Comparison of ENCODE assay signal across 14 cellular contexts in the genomic region with DNA sequence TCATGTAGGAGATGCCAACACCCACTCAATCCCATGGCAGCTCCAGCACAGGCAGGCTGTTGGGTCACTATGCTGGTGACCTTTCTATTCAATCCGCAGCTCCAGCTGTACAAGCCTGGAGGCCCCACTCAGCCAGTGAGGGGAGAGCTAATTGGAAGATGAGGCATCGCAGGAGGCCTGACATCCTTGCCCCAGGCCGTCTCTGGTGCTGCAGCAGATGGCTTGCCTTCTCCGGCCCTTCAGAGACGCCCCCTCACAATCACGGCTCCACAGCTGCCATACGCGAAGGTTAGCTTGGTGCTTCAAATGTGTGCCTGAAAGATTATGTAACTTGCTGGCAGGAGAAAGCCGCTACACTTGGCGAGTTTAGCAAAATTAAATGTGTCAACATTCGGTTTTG.
A peak's percentile ranks its signal among the peaks of the same experiment; 100 is the strongest.
DNase-seq lines count a peak whose midpoint lies in the region; ATAC-seq, FAIRE-seq and TF ChIP-seq lines count a peak whose summit lies in the region.
"Had no signal": no experiment of that assay in that cellular context is flagged by ENCODE, and none has a peak within 500 bp of the region (broad histone marks: within the 10 kb centered on the region; RNA-seq: fewer than 3 reads in every experiment).

No MANE protein-coding gene starts in this region.

- TF ChIP-seq CTCF in lung (IDR thresholded peaks at IDR 0.05; ENCODE audit: control extremely low read depth, extremely low read depth) = no peak
- TF ChIP-seq CTCF in activated CD8-positive, alpha-beta T cell treated with anti-CD3 and anti-CD28 coated beads for 36 hours (IDR thresholded peaks at IDR 0.05) = no peak

- no peak overlapping the region for H3K27ac Mint-ChIP-seq in activated CD8-positive, alpha-beta T cell treated with anti-CD3 and anti-CD28 coated beads for 36 hours
- H3K27ac Mint-ChIP-seq: activated CD4-positive, alpha-beta T cell treated with anti-CD3 and anti-CD28 coated beads, Interleukin-2, amount 10 ng/mL, durations not matched to agents 7 days and 5 days; activated T-helper 1 cell treated with anti-CD3 and anti-CD28 coated beads, Interleukin-12 subunit alpha, Interleukin-12 subunit beta, Interleukin-2, Interleukin-4 antibody, amounts not matched to agents 30 ng/mL and 10 ng/mL and 1 ng/mL, durations not matched to agents 14 hours and 24 hours and 36 hours had no signal

- peak; percentile 67 for DNase-seq in NCI-H82 (lab: John Stamatoyannopoulos, UW)
- DNase-seq in NCI-H82 treated with DMSO at 0.1 percent for 48 hours (lab: John Stamatoyannopoulos, UW; ENCODE audit: unreplicated experiment) = no peak
- peak; percentile 12 for DNase-seq in cerebellum (ENCODE audit: low spot score)
- DNase-seq in lung (ENCODE audit: low spot score) = peak; percentile 39
- no peak for DNase-seq in NCI-H2029 (lab: John Stamatoyannopoulos, UW)
- no peak for DNase-seq in activated CD8-positive, alpha-beta T cell treated with anti-CD3 and anti-CD28 coated beads for 36 hours
- no peak for DNase-seq in H54 (ENCODE audit: insufficient read length, low spot score)
- DNase-seq: activated CD4-positive, alpha-beta T cell treated with anti-CD3 and anti-CD28 coated beads, Interleukin-2, amount 10 ng/mL, durations not matched to agents 7 days and 5 days; NCI-H2029 treated with DMSO at 0.1 percent for 48 hours; T-helper 2 cell had no signal

- no peak for FAIRE-seq in H54 (lab: Jason Lieb, UNC)
- FAIRE-seq: A204.1 had no signal

- TF ChIP-seq POLR2A in H54 (IDR thresholded peaks at IDR 0.05; ENCODE audit: low read depth, low read length) = no peak

- 55 to 66% methylated on average over 11 of the region's 11 CpGs for WGBS in lung, 2 donors

- CTCF ChIA-PET in activated CD8-positive, alpha-beta T cell treated with anti-CD3 and anti-CD28 coated beads for 36 hours (lab: Charles Lee) = interaction anchor here (0.6 kb wide), 1 partner anchor 48 kb away, joined by 3 read pairs; no protein-coding TSS in a partner anchor

- H3K4me3 ChIP-seq in lung = no peak overlapping the region
- H3K4me3 ChIP-seq: thoracic aorta had no signal

- intact Hi-C loops in activated CD8-positive, alpha-beta T cell treated with anti-CD3 and anti-CD28 coated beads for 36 hours (cut with micrococcal nuclease) = no loop called here

- POLR2A ChIA-PET in activated CD8-positive, alpha-beta T cell treated with anti-CD3 and anti-CD28 coated beads for 36 hours (lab: Charles Lee) = no interaction called here

- H3K4me1 ChIP-seq in lung (ENCODE audit: control insufficient read depth in 2 of 2, insufficient read depth in 2 of 2, low read length in 2 of 2) = peaks cover 0 to 2% of the 10 kb centered on the region in 2 donors

- H3K4me3 Mint-ChIP-seq in activated CD8-positive, alpha-beta T cell treated with anti-CD3 and anti-CD28 coated beads for 36 hours = no peak overlapping the region
- H3K4me3 Mint-ChIP-seq: activated CD4-positive, alpha-beta T cell treated with anti-CD3 and anti-CD28 coated beads, Interleukin-2, amount 10 ng/mL, durations not matched to agents 7 days and 5 days; activated T-helper 1 cell treated with anti-CD3 and anti-CD28 coated beads, Interleukin-12 subunit alpha, Interleukin-12 subunit beta, Interleukin-2, Interleukin-4 antibody, amounts not matched to agents 30 ng/mL and 10 ng/mL and 1 ng/mL, durations not matched to agents 14 hours and 24 hours and 36 hours had no signal

- no peak overlapping the region for H3K27ac ChIP-seq in lung (ENCODE audit: low read depth in 1 of 2, low read length in 1 of 2)
- H3K27ac ChIP-seq: thoracic aorta had no signal

- H3K4me1 Mint-ChIP-seq in activated CD8-positive, alpha-beta T cell treated with anti-CD3 and anti-CD28 coated beads for 36 hours (ENCODE audit: low read depth) = no peaks in the 10 kb centered on the region
- H3K4me1 Mint-ChIP-seq: activated CD4-positive, alpha-beta T cell treated with anti-CD3 and anti-CD28 coated beads, Interleukin-2, amount 10 ng/mL, durations not matched to agents 7 days and 5 days had no signal

- no peaks in the 10 kb centered on the region for H3K36me3 ChIP-seq in lung (ENCODE audit: control insufficient read depth in 2 of 2, insufficient read depth in 2 of 2, low read length in 2 of 2)
- H3K36me3 ChIP-seq: thoracic aorta had no signal

- H3K36me3 Mint-ChIP-seq in activated CD8-positive, alpha-beta T cell treated with anti-CD3 and anti-CD28 coated beads for 36 hours (ENCODE audit: low read depth) = no peaks in the 10 kb centered on the region

- H3K9me3 Mint-ChIP-seq in activated CD8-positive, alpha-beta T cell treated with anti-CD3 and anti-CD28 coated beads for 36 hours = no peaks in the 10 kb centered on the region
- H3K9me3 Mint-ChIP-seq: activated CD4-positive, alpha-beta T cell treated with anti-CD3 and anti-CD28 coated beads, Interleukin-2, amount 10 ng/mL, durations not matched to agents 7 days and 5 days; activated T-helper 1 cell treated with anti-CD3 and anti-CD28 coated beads, Interleukin-12 subunit alpha, Interleukin-12 subunit beta, Interleukin-2, Interleukin-4 antibody, amounts not matched to agents 30 ng/mL and 10 ng/mL and 1 ng/mL, durations not matched to agents 14 hours and 24 hours and 36 hours had no signal

- H3K27me3 ChIP-seq in lung (ENCODE audit: control insufficient read depth, insufficient read depth) = no peaks in the 10 kb centered on the region

- peak; percentile 32 for ATAC-seq in lung (ENCODE audit: insufficient read depth, low FRiP score)
- ATAC-seq in activated CD8-positive, alpha-beta T cell treated with anti-CD3 and anti-CD28 coated beads for 36 hours = no peak
- ATAC-seq in GM21447 (IDR thresholded peaks at IDR 0.05; ENCODE audit: unreplicated experiment) = no peak

- H3K9me3 ChIP-seq in lung (ENCODE audit: control insufficient read depth in 2 of 2, insufficient read depth in 1 of 2, low read length in 1 of 2) = peaks cover 0 to 6% of the 10 kb centered on the region in 2 donors
- H3K9me3 ChIP-seq: thoracic aorta had no signal

- no peaks in the 10 kb centered on the region for H3K27me3 Mint-ChIP-seq in activated CD8-positive, alpha-beta T cell treated with anti-CD3 and anti-CD28 coated beads for 36 hours
- H3K27me3 Mint-ChIP-seq: activated CD4-positive, alpha-beta T cell treated with anti-CD3 and anti-CD28 coated beads, Interleukin-2, amount 10 ng/mL, durations not matched to agents 7 days and 5 days had no signal

Comparison
In these comparisons a context has a peak if more than half of its experiments do, and no peak if none do; other contexts are left out.
1. DNase-seq: peak in NCI-H82 (single experiment), cerebellum (single experiment) and lung (single experiment); none in NCI-H82 treated with DMSO at 0.1 percent for 48 hours (single experiment), NCI-H2029 (single experiment), activated CD8-positive, alpha-beta T cell treated with anti-CD3 and anti-CD28 coated beads for 36 hours (single experiment) and H54 (single experiment).